ENCODE assay signal across 21 cellular contexts in genomic region chr9:97930972-97931371, GRCh38. TPM values are rescaled to one million over a fixed set of nuclear protein-coding genes. Genes with fewer than 3 reads are reported as not detected.
DNase-seq lines count a peak whose midpoint lies in the region; ATAC-seq and TF ChIP-seq lines count a peak whose summit lies in the region.
"Had no signal": no experiment of that assay in that cellular context is flagged by ENCODE, and none has a peak within 500 bp of the region (broad histone marks: within the 10 kb centered on the region; RNA-seq: fewer than 3 reads in every experiment).

No MANE protein-coding gene starts in this region.

- H3K9me3 Mint-ChIP-seq in CD4-positive, CD25-positive, alpha-beta regulatory T cell: no peaks in the 10 kb centered on the region
- H3K9me3 Mint-ChIP-seq in CD8-positive, alpha-beta memory T cell: no peaks in the 10 kb centered on the region
- no peaks in the 10 kb centered on the region for H3K9me3 Mint-ChIP-seq in activated CD4-positive, alpha-beta memory T cell treated with anti-CD3 and anti-CD28 coated beads, Interleukin-2, amount 10 ng/mL, durations not matched to agents 7 days and 5 days
- no peaks in the 10 kb centered on the region for H3K9me3 Mint-ChIP-seq in effector memory CD8-positive, alpha-beta T cell

- no peaks in the 10 kb centered on the region for H3K27me3 ChIP-seq in CD4-positive, CD25-positive, alpha-beta regulatory T cell (ENCODE audit: control insufficient read depth, insufficient read depth, low read length)
- no peaks in the 10 kb centered on the region for H3K27me3 ChIP-seq in CD8-positive, alpha-beta memory T cell (ENCODE audit: insufficient read depth, low read length, poor library complexity, severe bottlenecking)

- H3K27me3 Mint-ChIP-seq in CD4-positive, CD25-positive, alpha-beta regulatory T cell: peaks cover 6% of the 10 kb centered on the region
- no peaks in the 10 kb centered on the region for H3K27me3 Mint-ChIP-seq in CD8-positive, alpha-beta memory T cell
- H3K27me3 Mint-ChIP-seq in activated CD4-positive, alpha-beta memory T cell treated with anti-CD3 and anti-CD28 coated beads, Interleukin-2, amount 10 ng/mL, durations not matched to agents 7 days and 5 days: peaks cover 4% of the 10 kb centered on the region
- H3K27me3 Mint-ChIP-seq in effector memory CD8-positive, alpha-beta T cell: no peaks in the 10 kb centered on the region

- H3K36me3 ChIP-seq in CD4-positive, CD25-positive, alpha-beta regulatory T cell (ENCODE audit: control insufficient read depth, insufficient read depth, low read length): no peaks in the 10 kb centered on the region
- no peaks in the 10 kb centered on the region for H3K36me3 ChIP-seq in CD8-positive, alpha-beta memory T cell (ENCODE audit: insufficient read depth, low read length)

- H3K36me3 Mint-ChIP-seq in CD4-positive, CD25-positive, alpha-beta regulatory T cell: no peaks in the 10 kb centered on the region
- H3K36me3 Mint-ChIP-seq in CD8-positive, alpha-beta memory T cell: no peaks in the 10 kb centered on the region
- no peaks in the 10 kb centered on the region for H3K36me3 Mint-ChIP-seq in activated CD4-positive, alpha-beta memory T cell treated with anti-CD3 and anti-CD28 coated beads, Interleukin-2, amount 10 ng/mL, durations not matched to agents 7 days and 5 days (ENCODE audit: low read depth)
- peaks cover 4% of the 10 kb centered on the region for H3K36me3 Mint-ChIP-seq in effector memory CD8-positive, alpha-beta T cell (ENCODE audit: insufficient read depth)

- CTCF ChIA-PET in CD8-positive, alpha-beta memory T cell (lab: Charles Lee): interaction anchor here (1.4 kb wide), 1 partner anchor 9 kb away, joined by 8 read pairs; the partner anchor contains the start of gene TRMO
- CTCF ChIA-PET in activated CD4-positive, alpha-beta memory T cell treated with anti-CD3 and anti-CD28 coated beads, Interleukin-2, amount 10 ng/mL, durations not matched to agents 7 days and 5 days (lab: Charles Lee): interaction anchor here (1.9 kb wide), 1 partner anchor 52 kb away, joined by 10 read pairs; the partner anchor contains the start of gene ANP32B

- H3K4me3 Mint-ChIP-seq in CD4-positive, CD25-positive, alpha-beta regulatory T cell: peak overlapping the region; percentile 40 to 77 (median 63)
- H3K4me3 Mint-ChIP-seq in CD8-positive, alpha-beta memory T cell: peak overlapping the region in 6 of 7 donors; percentile 63 to 79 (median 72)
- no peak overlapping the region for H3K4me3 Mint-ChIP-seq in activated CD4-positive, alpha-beta memory T cell treated with anti-CD3 and anti-CD28 coated beads, Interleukin-2, amount 10 ng/mL, durations not matched to agents 7 days and 5 days
- peak overlapping the region; percentile 24 to 48 for H3K4me3 Mint-ChIP-seq in effector memory CD8-positive, alpha-beta T cell

- ATAC-seq in CD4-positive, CD25-positive, alpha-beta regulatory T cell (ENCODE audit: low read depth in 2 of 2): peak; percentile 72 to 76
- ATAC-seq in effector memory CD8-positive, alpha-beta T cell (replicated peaks): peak; percentile 35
- ATAC-seq: left lobe of liver had no signal

- peaks cover 14 to 56% (median 21%) of the 10 kb centered on the region in 4 donors for H3K4me1 Mint-ChIP-seq in CD4-positive, CD25-positive, alpha-beta regulatory T cell
- H3K4me1 Mint-ChIP-seq in CD8-positive, alpha-beta memory T cell: peaks cover 25 to 37% (median 32%) of the 10 kb centered on the region in 3 donors
- H3K4me1 Mint-ChIP-seq in activated CD4-positive, alpha-beta memory T cell treated with anti-CD3 and anti-CD28 coated beads, Interleukin-2, amount 10 ng/mL, durations not matched to agents 7 days and 5 days: peaks cover 21% of the 10 kb centered on the region
- peaks cover 14 to 18% of the 10 kb centered on the region in 2 donors for H3K4me1 Mint-ChIP-seq in effector memory CD8-positive, alpha-beta T cell (ENCODE audit: low read depth in 2 of 2)

- POLR2A ChIA-PET in CD8-positive, alpha-beta memory T cell (lab: Charles Lee): no interaction called here
- POLR2A ChIA-PET in activated CD4-positive, alpha-beta memory T cell treated with anti-CD3 and anti-CD28 coated beads, Interleukin-2, amount 10 ng/mL, durations not matched to agents 7 days and 5 days (lab: Charles Lee): interaction anchor here (0.9 to 1.0 kb wide), 3 partner anchors 9 to 52 kb away, joined by 3 to 5 read pairs (median 4); partner anchors contain the start of genes ANP32B and TRMO

- peak overlapping the region; percentile 66 for H3K4me3 ChIP-seq in CD4-positive, CD25-positive, alpha-beta regulatory T cell (ENCODE audit: low read depth, low read length)
- H3K4me3 ChIP-seq in CD8-positive, alpha-beta memory T cell (ENCODE audit: low read length): no peak overlapping the region
- H3K4me3 ChIP-seq: PC-9 had no signal

- no peaks in the 10 kb centered on the region for H3K9me3 ChIP-seq in CD4-positive, CD25-positive, alpha-beta regulatory T cell (ENCODE audit: control insufficient read depth in 2 of 2, low read length in 2 of 2)
- H3K9me3 ChIP-seq in CD8-positive, alpha-beta memory T cell (ENCODE audit: low read length): no peaks in the 10 kb centered on the region

- peak in 2 of 3 donors; percentile 39 to 75 for DNase-seq in CD4-positive, CD25-positive, alpha-beta regulatory T cell
- DNase-seq in CD8-positive, alpha-beta memory T cell: peak in 1 of 5 donors; percentile 45
- no peak for DNase-seq in activated CD4-positive, alpha-beta memory T cell treated with anti-CD3 and anti-CD28 coated beads, Interleukin-2, amount 10 ng/mL, durations not matched to agents 7 days and 5 days
- DNase-seq in effector memory CD8-positive, alpha-beta T cell: no peak
- DNase-seq in DMS 273 treated with DMSO at 0.1 percent for 48 hours (lab: John Stamatoyannopoulos, UW) (no peak), SIG-M5 (lab: John Stamatoyannopoulos, UW) (no peak), GM10266 (ENCODE audit: extremely low spot score) (no peak)
- DNase-seq: activated gamma-delta T cell; Calu3; HCEC 1CT; Karpas-422; midbrain; NCI-H1092 treated with DMSO at 0.1 percent for 48 hours; NCI-H2081; PC-9; SHP77 treated with DMSO at 0.1 percent for 48 hours; stimulated activated CD4-positive, alpha-beta T cell treated with anti-CD3 and anti-CD28 coated beads, Interleukin-2, amount 100 ng/mL, for 48 hours had no signal

- peaks cover 22% of the 10 kb centered on the region for H3K4me1 ChIP-seq in CD4-positive, CD25-positive, alpha-beta regulatory T cell (ENCODE audit: control insufficient read depth, insufficient read depth, low read length, poor library complexity, severe bottlenecking)
- H3K4me1 ChIP-seq in CD8-positive, alpha-beta memory T cell (ENCODE audit: insufficient read depth, low read length): peaks cover 44% of the 10 kb centered on the region

- no peak for TF ChIP-seq CTCF in GM10266 (IDR thresholded peaks at IDR 0.05; ENCODE audit: control insufficient read depth, insufficient read depth, low read depth, missing control alignments)

- peak overlapping the region; percentile 64 for H3K27ac ChIP-seq in CD4-positive, CD25-positive, alpha-beta regulatory T cell (ENCODE audit: insufficient read depth, low read length, poor library complexity, severe bottlenecking)
- no peak overlapping the region for H3K27ac ChIP-seq in CD8-positive, alpha-beta memory T cell (ENCODE audit: low read depth, low read length)
- H3K27ac ChIP-seq: PC-9 had no signal

- peak overlapping the region; percentile 72 to 93 (median 83) for H3K27ac Mint-ChIP-seq in CD4-positive, CD25-positive, alpha-beta regulatory T cell
- H3K27ac Mint-ChIP-seq in CD8-positive, alpha-beta memory T cell: peak overlapping the region; percentile 71 to 96 (median 85)
- H3K27ac Mint-ChIP-seq in activated CD4-positive, alpha-beta memory T cell treated with anti-CD3 and anti-CD28 coated beads, Interleukin-2, amount 10 ng/mL, durations not matched to agents 7 days and 5 days: peak overlapping the region; percentile 80
- H3K27ac Mint-ChIP-seq in effector memory CD8-positive, alpha-beta T cell: peak overlapping the region; percentile 10 to 59

RNA-seq across cellular contexts. Expression of gene HEMGN, which starts 7.0 kb away (rescaled TPM):
- total RNA-seq in CD4-positive, CD25-positive, alpha-beta regulatory T cell: 3.6 TPM
- 1 to 10 TPM; 1.7 to 7.0 (median 4.7) TPM for polyA plus RNA-seq in CD4-positive, CD25-positive, alpha-beta regulatory T cell
- total RNA-seq in CD8-positive, alpha-beta memory T cell: under 1 TPM; 0.31 to 0.66 TPM
- 2.8 TPM for polyA plus RNA-seq in CD8-positive, alpha-beta memory T cell
- total RNA-seq in activated CD4-positive, alpha-beta memory T cell treated with anti-CD3 and anti-CD28 coated beads, Interleukin-2, amount 10 ng/mL, durations not matched to agents 7 days and 5 days: under 1 TPM; 0.53 to 0.83 TPM
- total RNA-seq: Calu3, HT-29, PC-9, ureter had no signal
- polyA plus RNA-seq: neural cell had no signal

RNA-seq across cellular contexts. Expression of gene TRMO, which starts 8.7 kb away (rescaled TPM):
- total RNA-seq in CD4-positive, CD25-positive, alpha-beta regulatory T cell: 47.1 TPM
- polyA plus RNA-seq in CD4-positive, CD25-positive, alpha-beta regulatory T cell: 10 to 100 TPM; 20.7 to 28.9 (median 26.3) TPM
- total RNA-seq in CD8-positive, alpha-beta memory T cell: 10 to 100 TPM; 19.1 to 19.2 TPM
- polyA plus RNA-seq in CD8-positive, alpha-beta memory T cell: 19.6 TPM
- total RNA-seq in activated CD4-positive, alpha-beta memory T cell treated with anti-CD3 and anti-CD28 coated beads, Interleukin-2, amount 10 ng/mL, durations not matched to agents 7 days and 5 days: 10 to 100 TPM; 25.4 to 27.4 TPM

RNA-seq across cellular contexts. Expression of gene ANP32B, which starts 52.2 kb away (rescaled TPM):
- 188 TPM for total RNA-seq in CD4-positive, CD25-positive, alpha-beta regulatory T cell
- polyA plus RNA-seq in CD4-positive, CD25-positive, alpha-beta regulatory T cell: 100 to 1,000 TPM in 1 of 4 donors, 10 to 100 TPM in 3; 83.6 to 101 (median 89.6) TPM
- 100 to 1,000 TPM; 331 to 341 TPM for total RNA-seq in CD8-positive, alpha-beta memory T cell
- 91.0 TPM for polyA plus RNA-seq in CD8-positive, alpha-beta memory T cell
- 100 to 1,000 TPM; 317 to 335 TPM for total RNA-seq in activated CD4-positive, alpha-beta memory T cell treated with anti-CD3 and anti-CD28 coated beads, Interleukin-2, amount 10 ng/mL, durations not matched to agents 7 days and 5 days

Comparison
In these comparisons a context has a peak if more than half of its experiments do, and no peak if none do; other contexts are left out.
1. DNase-seq: peak in CD4-positive, CD25-positive, alpha-beta regulatory T cell (2 of 3); none in activated CD4-positive, alpha-beta memory T cell treated with anti-CD3 and anti-CD28 coated beads, Interleukin-2, amount 10 ng/mL, durations not matched to agents 7 days and 5 days (single experiment), effector memory CD8-positive, alpha-beta T cell (0 of 3), DMS 273 treated with DMSO at 0.1 percent for 48 hours (single experiment), SIG-M5 (single experiment) and GM10266 (single experiment).
2. H3K27ac Mint-ChIP-seq: peak in every context shown above with its lines; median percentile 85 in CD8-positive, alpha-beta memory T cell; 83 in CD4-positive, CD25-positive, alpha-beta regulatory T cell; 80 in activated CD4-positive, alpha-beta memory T cell treated with anti-CD3 and anti-CD28 coated beads, Interleukin-2, amount 10 ng/mL, durations not matched to agents 7 days and 5 days; 34 in effector memory CD8-positive, alpha-beta T cell.